Comparison of ENCODE assay signal across 29 cellular contexts in genomic region chr2:117977696-117978095, GRCh38.
"Had no signal": no experiment of that assay in that cellular context is flagged by ENCODE, and none has a peak within 500 bp of the region (broad histone marks: within the 10 kb centered on the region; RNA-seq: fewer than 3 reads in every experiment).

No MANE protein-coding gene starts in this region.

- H3K4me3 ChIP-seq: breast epithelium, esophagus squamous epithelium, left ventricle myocardium inferior, lung, mucosa of descending colon, skin epidermis had no signal

- H3K4me1 Mint-ChIP-seq: stimulated activated memory B cell treated with anti-CD40 and anti-IgM and Interleukin-4, amounts not matched to agents 10 μg/mL and 1 μg/mL and 100 μg/mL, for 72 hours; stimulated activated naive CD8-positive, alpha-beta T cell treated with anti-CD3 and anti-CD28 coated beads, Interleukin-15, amount 100 ng/mL, for 72 hours had no signal

- H3K27ac ChIP-seq: breast epithelium, epithelial cell of prostate, esophagus squamous epithelium, left ventricle myocardium inferior, skin epidermis had no signal

- H3K27ac Mint-ChIP-seq: activated T-cell treated with anti-CD3 and anti-CD28 coated beads, Interleukin-2, amount 50 U/mL, for 24 hours; natural killer cell treated with Interleukin-12 subunit alpha and Interleukin-12 subunit beta and Interleukin-15 and Interleukin-18, amount 100 ng/mL, for 72 hours; stimulated activated memory B cell treated with anti-CD40 and anti-IgM and Interleukin-4, amounts not matched to agents 10 μg/mL and 1 μg/mL and 100 μg/mL, for 72 hours; stimulated activated naive CD8-positive, alpha-beta T cell treated with anti-CD3 and anti-CD28 coated beads, Interleukin-15, amount 100 ng/mL, for 72 hours; T-helper 17 cell; type B pancreatic cell had no signal

- H3K27me3 Mint-ChIP-seq: activated T-cell treated with anti-CD3 and anti-CD28 coated beads, Interleukin-2, amount 50 U/mL, for 24 hours; natural killer cell treated with Interleukin-12 subunit alpha and Interleukin-12 subunit beta and Interleukin-15 and Interleukin-18, amount 100 ng/mL, for 72 hours; stimulated activated memory B cell treated with anti-CD40 and anti-IgM and Interleukin-4, amounts not matched to agents 10 μg/mL and 1 μg/mL and 100 μg/mL, for 72 hours; stimulated activated naive CD8-positive, alpha-beta T cell treated with anti-CD3 and anti-CD28 coated beads, Interleukin-15, amount 100 ng/mL, for 72 hours; T-helper 17 cell; type B pancreatic cell had no signal

- ATAC-seq: mucosa of descending colon; natural killer cell treated with Interleukin-12 subunit alpha and Interleukin-12 subunit beta and Interleukin-15 and Interleukin-18, amount 100 ng/mL, for 72 hours; sciatic nerve; stimulated activated memory B cell treated with anti-CD40 and anti-IgM and Interleukin-4, amounts not matched to agents 10 μg/mL and 1 μg/mL and 100 μg/mL, for 72 hours; stimulated activated naive CD8-positive, alpha-beta T cell treated with anti-CD3 and anti-CD28 coated beads, Interleukin-15, amount 100 ng/mL, for 72 hours; T-helper 17 cell had no signal

- H3K9me3 Mint-ChIP-seq: activated T-cell treated with anti-CD3 and anti-CD28 coated beads, Interleukin-2, amount 50 U/mL, for 24 hours; natural killer cell treated with Interleukin-12 subunit alpha and Interleukin-12 subunit beta and Interleukin-15 and Interleukin-18, amount 100 ng/mL, for 72 hours; stimulated activated memory B cell treated with anti-CD40 and anti-IgM and Interleukin-4, amounts not matched to agents 10 μg/mL and 1 μg/mL and 100 μg/mL, for 72 hours; stimulated activated naive CD8-positive, alpha-beta T cell treated with anti-CD3 and anti-CD28 coated beads, Interleukin-15, amount 100 ng/mL, for 72 hours; type B pancreatic cell had no signal

- H3K27me3 ChIP-seq: breast epithelium, esophagus squamous epithelium had no signal

- H3K9me3 ChIP-seq: breast epithelium, esophagus squamous epithelium, left ventricle myocardium inferior, mucosa of descending colon had no signal

- DNase-seq: activated CD4-positive, alpha-beta T cell treated with anti-CD3 and anti-CD28 coated beads for 48 hours; activated CD4-positive, alpha-beta T cell treated with anti-CD3 and anti-CD28 coated beads, Interleukin-2, amount 50 U/mL, for 48 hours; activated CD4-positive, CD25-positive, alpha-beta regulatory T cell; activated CD8-positive, alpha-beta memory T cell treated with anti-CD3 and anti-CD28 coated beads, Interleukin-2, amount 50 U/mL, for 48 hours; activated gamma-delta T cell; activated naive CD4-positive, alpha-beta T cell treated with anti-CD3 and anti-CD28 coated beads, Interleukin-2, amount 50 U/mL, for 16 hours; activated T-cell treated with anti-CD3 and anti-CD28 coated beads, Interleukin-2, amount 50 U/mL, for 24 hours; amniotic stem cell; central memory CD4-positive, alpha-beta T cell; dermis blood vessel endothelial cell; effector CD4-positive, alpha-beta T cell; esophagus squamous epithelium; foreskin melanocyte; islet precursor cell; left ventricle myocardium inferior; mucosa of descending colon; stimulated activated CD4-positive, alpha-beta T cell treated with anti-CD3 and anti-CD28 coated beads, Interleukin-12 subunit alpha, Interleukin-12 subunit beta, amount 100 ng/mL, for 4 hours; stimulated activated CD4-positive, alpha-beta T cell treated with anti-CD3 and anti-CD28 coated beads, Interleukin-4, amount 100 ng/mL, for 1 hour; stimulated activated naive CD8-positive, alpha-beta T cell treated with anti-CD3 and anti-CD28 coated beads, Interleukin-15, amount 100 ng/mL, for 72 hours; substantia nigra; T-helper 17 cell had no signal

- H3K36me3 ChIP-seq: breast epithelium had no signal

- H3K4me3 Mint-ChIP-seq: activated T-cell treated with anti-CD3 and anti-CD28 coated beads, Interleukin-2, amount 50 U/mL, for 24 hours; natural killer cell treated with Interleukin-12 subunit alpha and Interleukin-12 subunit beta and Interleukin-15 and Interleukin-18, amount 100 ng/mL, for 72 hours; stimulated activated memory B cell treated with anti-CD40 and anti-IgM and Interleukin-4, amounts not matched to agents 10 μg/mL and 1 μg/mL and 100 μg/mL, for 72 hours; stimulated activated naive CD8-positive, alpha-beta T cell treated with anti-CD3 and anti-CD28 coated beads, Interleukin-15, amount 100 ng/mL, for 72 hours; T-helper 17 cell; type B pancreatic cell had no signal

- H3K4me1 ChIP-seq: breast epithelium had no signal
